Comparison of ENCODE assay signal across 8 cellular contexts in genomic region chr14:36319899-36320209, GRCh38. TPM values are rescaled to one million over a fixed set of nuclear protein-coding genes. Genes with fewer than 3 reads are reported as not detected.
DNase-seq lines count a peak whose midpoint lies in the region; ATAC-seq and TF ChIP-seq lines count a peak whose summit lies in the region.

No MANE protein-coding gene starts in this region.

- no peak for ATAC-seq in GM21381 (IDR thresholded peaks at IDR 0.05; ENCODE audit: unreplicated experiment)

- H3K4me1 ChIP-seq in thymus (ENCODE audit: control insufficient read depth, insufficient read depth, low read length), result no peaks in the 10 kb centered on the region

- H3K27me3 ChIP-seq in kidney epithelial cell (ENCODE audit: control insufficient read depth, insufficient read depth, low read length) (no peaks in the 10 kb centered on the region), thymus (ENCODE audit: control insufficient read depth, insufficient read depth) (peaks cover 2% of the 10 kb centered on the region)

- H3K36me3 ChIP-seq in kidney epithelial cell (ENCODE audit: control insufficient read depth, insufficient read depth, low read length) (no peaks in the 10 kb centered on the region), thymus (ENCODE audit: control insufficient read depth, insufficient read depth) (no peaks in the 10 kb centered on the region)

- H3K27ac Mint-ChIP-seq in activated T-cell treated with anti-CD3 and anti-CD28 coated beads, Interleukin-2, amount 50 U/mL, for 24 hours, result peak overlapping the region; percentile 95
- H3K27ac Mint-ChIP-seq in activated naive CD8-positive, alpha-beta T cell treated with anti-CD3 and anti-CD28 coated beads for 36 hours, result peak overlapping the region; percentile 95

- peak overlapping the region; percentile 93 for H3K4me3 Mint-ChIP-seq in activated T-cell treated with anti-CD3 and anti-CD28 coated beads, Interleukin-2, amount 50 U/mL, for 24 hours
- H3K4me3 Mint-ChIP-seq in activated naive CD8-positive, alpha-beta T cell treated with anti-CD3 and anti-CD28 coated beads for 36 hours, result peak overlapping the region; percentile 96

- peaks cover 14% of the 10 kb centered on the region for H3K27me3 Mint-ChIP-seq in activated T-cell treated with anti-CD3 and anti-CD28 coated beads, Interleukin-2, amount 50 U/mL, for 24 hours
- peaks cover 9% of the 10 kb centered on the region for H3K27me3 Mint-ChIP-seq in activated naive CD8-positive, alpha-beta T cell treated with anti-CD3 and anti-CD28 coated beads for 36 hours

- peaks cover 43% of the 10 kb centered on the region for H3K4me1 Mint-ChIP-seq in activated T-cell treated with anti-CD3 and anti-CD28 coated beads, Interleukin-2, amount 50 U/mL, for 24 hours (ENCODE audit: low read depth)
- H3K4me1 Mint-ChIP-seq in activated naive CD8-positive, alpha-beta T cell treated with anti-CD3 and anti-CD28 coated beads for 36 hours, result peaks cover 33% of the 10 kb centered on the region

- no peak for DNase-seq in activated T-cell treated with anti-CD3 and anti-CD28 coated beads, Interleukin-2, amount 50 U/mL, for 24 hours
- DNase-seq in activated T-cell treated with anti-CD3 and anti-CD28 coated beads, Interleukin-2, amount 50 U/mL, for 1 hour, result no peak
- DNase-seq in activated naive CD8-positive, alpha-beta T cell treated with anti-CD3 and anti-CD28 coated beads for 36 hours, result no peak
- DNase-seq in kidney epithelial cell (ENCODE audit: low read depth) (no peak), GM20000 (ENCODE audit: low spot score) (no peak), NCI-H345 (lab: John Stamatoyannopoulos, UW) (no peak)

- 1% methylated on average over 11 of the region's 11 CpGs for WGBS in thymus

- H3K27ac ChIP-seq in thymus (ENCODE audit: low read depth), result peak overlapping the region; percentile 84

- H3K4me3 ChIP-seq in kidney epithelial cell (ENCODE audit: low read depth, low read length), result peak overlapping the region; percentile 75
- peak overlapping the region; percentile 64 for H3K4me3 ChIP-seq in thymus (ENCODE audit: low read length)

- H3K36me3 Mint-ChIP-seq in activated T-cell treated with anti-CD3 and anti-CD28 coated beads, Interleukin-2, amount 50 U/mL, for 24 hours (ENCODE audit: low read depth), result peaks cover 27% of the 10 kb centered on the region
- peaks cover 9% of the 10 kb centered on the region for H3K36me3 Mint-ChIP-seq in activated naive CD8-positive, alpha-beta T cell treated with anti-CD3 and anti-CD28 coated beads for 36 hours

- H3K9me3 ChIP-seq in thymus (ENCODE audit: control insufficient read depth), result no peaks in the 10 kb centered on the region

- no peak for TF ChIP-seq CTCF in kidney epithelial cell (IDR thresholded peaks at IDR 0.05; ENCODE audit: insufficient read depth, low read length, poor library complexity, severe bottlenecking)
- TF ChIP-seq CTCF in GM20000 (IDR thresholded peaks at IDR 0.05; ENCODE audit: extremely low read depth, missing control alignments), result no peak

- H3K9me3 Mint-ChIP-seq in activated T-cell treated with anti-CD3 and anti-CD28 coated beads, Interleukin-2, amount 50 U/mL, for 24 hours, result peaks cover 3% of the 10 kb centered on the region
- peaks cover 3% of the 10 kb centered on the region for H3K9me3 Mint-ChIP-seq in activated naive CD8-positive, alpha-beta T cell treated with anti-CD3 and anti-CD28 coated beads for 36 hours

RNA-seq across cellular contexts. Expression of gene MBIP, which starts 0.6 kb away (rescaled TPM):
- 10 to 100 TPM; 30.1 to 33.1 TPM for total RNA-seq in activated naive CD8-positive, alpha-beta T cell treated with anti-CD3 and anti-CD28 coated beads for 36 hours
- total RNA-seq in kidney epithelial cell, result 10.5 and 20.3 TPM in 2 replicates
- 33.3 TPM for polyA plus RNA-seq in thymus
